28 cellular contexts compared by ENCODE assay signal in genomic region chr15:71709808-71710418, GRCh38.
DNase-seq lines count a peak whose midpoint lies in the region; ATAC-seq, FAIRE-seq and TF ChIP-seq lines count a peak whose summit lies in the region.
"Had no signal": no experiment of that assay in that cellular context is flagged by ENCODE, and none has a peak within 500 bp of the region (broad histone marks: within the 10 kb centered on the region; RNA-seq: fewer than 3 reads in every experiment).

No MANE protein-coding gene starts in this region.

- no peaks in the 10 kb centered on the region for H3K36me3 ChIP-seq in transverse colon
- H3K36me3 ChIP-seq: MG63, ovary had no signal

- TF ChIP-seq CTCF in transverse colon (IDR thresholded peaks at IDR 0.05): no peak

- in situ Hi-C loops in transverse colon (cut with MboI; ENCODE audit: low pct_ligation_motif_present in 1 of 4, low pct_unique_long_range_greater_than_20kb in 1 of 4, low sequenced_read_pairs in 3 of 4): no loop called here

- intact Hi-C loops in left ventricle myocardium superior (cut with micrococcal nuclease): no loop called here
- intact Hi-C loops in transverse colon (cut with DNase I; ENCODE audit: low total_unique reads): no loop called here

- FAIRE-seq in endometrium (lab: Jason Lieb, UNC): peak; percentile 89
- FAIRE-seq: bronchial epithelial cell, G401.6 had no signal

- peaks cover 9 to 36% (median 15%) of the 10 kb centered on the region in 4 donors for H3K4me1 ChIP-seq in transverse colon

- H3K27ac ChIP-seq in transverse colon: peak overlapping the region in 3 of 4 donors; percentile 17 to 69 (median 39)
- H3K27ac ChIP-seq: HL-60, ovary had no signal

- H3K4me3 ChIP-seq in transverse colon: no peak overlapping the region
- H3K4me3 ChIP-seq: MG63, ovary, smooth muscle cell had no signal

- no peaks in the 10 kb centered on the region for H3K9me3 ChIP-seq in transverse colon
- H3K9me3 ChIP-seq: ovary had no signal

- no peak for TF ChIP-seq POLR2A in transverse colon (IDR thresholded peaks at IDR 0.05)

- no peaks in the 10 kb centered on the region for H3K27me3 ChIP-seq in transverse colon
- H3K27me3 ChIP-seq: MG63, ovary had no signal

- TF ChIP-seq EP300 in transverse colon (IDR thresholded peaks at IDR 0.05; ENCODE audit: low read depth): no peak

- ATAC-seq in left ventricle myocardium superior: peak; percentile 36
- ATAC-seq in GM18498 (IDR thresholded peaks at IDR 0.05; ENCODE audit: unreplicated experiment): no peak

- WGBS in transverse colon (ENCODE audit: low coverage in 1 of 2), 2 donors: 73 to 79% methylated on average over 3 of the region's 3 CpGs

- DNase-seq in HK-2 (ENCODE audit: unreplicated experiment) (peak; percentile 21), left ventricle myocardium superior (no peak), transverse colon (no peak), NCI-H446 treated with DMSO at 0.1 percent for 48 hours (lab: John Stamatoyannopoulos, UW) (no peak)
- DNase-seq in stimulated activated CD4-positive, alpha-beta T cell treated with anti-CD3 and anti-CD28 coated beads, Interleukin-15, amount 100 ng/mL, for 24 hours: no peak
- DNase-seq: activated CD4-positive, alpha-beta memory T cell treated with anti-CD3 and anti-CD28 coated beads, Interleukin-2, amount 10 ng/mL, durations not matched to agents 7 days and 5 days; activated CD4-positive, CD25-positive, alpha-beta regulatory T cell treated with anti-CD3 and anti-CD28 coated beads, Interleukin-2, amount 50 U/mL, for 72 hours; activated CD8-positive, alpha-beta memory T cell treated with anti-CD3 and anti-CD28 coated beads, Interleukin-2, amount 50 U/mL, for 48 hours; amniotic stem cell; H9; KG1; mesendoderm; MG63; NCI-H1105; NCI-H187 treated with DMSO at 0.1 percent for 48 hours; NCI-H2171 treated with DMSO at 0.1 percent for 48 hours; NCI-H524 treated with DMSO at 0.1 percent for 48 hours; OCI-M1; ovary; retina; stimulated activated CD4-positive, alpha-beta T cell treated with anti-CD3 and anti-CD28 coated beads, Interleukin-1b, Interleukin-23, amount 100 ng/mL, for 48 hours; stimulated activated naive CD4-positive, alpha-beta T cell treated with Interleukin-2 at 50 U/mL for 16 hours had no signal
